Comparison of ENCODE assay signal across 39 cellular contexts in genomic region chr20:38018385-38018784, GRCh38.
"Had no signal": no experiment of that assay in that cellular context is flagged by ENCODE, and none has a peak within 500 bp of the region (broad histone marks: within the 10 kb centered on the region; RNA-seq: fewer than 3 reads in every experiment).

No MANE protein-coding gene starts in this region.

- H3K27me3 ChIP-seq: adrenal gland, ascending aorta, body of pancreas, brain microvascular endothelial cell, breast epithelium, cardiac muscle cell had no signal

- H3K4me3 ChIP-seq: adrenal gland, ascending aorta, body of pancreas, breast epithelium, cardiac muscle cell had no signal

- DNase-seq: activated effector memory CD4-positive, alpha-beta T cell treated with anti-CD3 and anti-CD28 coated beads, Interleukin-2, amount 50 U/mL, for 16 hours; activated effector memory CD4-positive, alpha-beta T cell treated with Interleukin-2 at 50 U/mL for 16 hours; activated gamma-delta T cell; activated gamma-delta T cell treated with Interleukin-2 at 50 U/mL for 16 hours; activated naive CD4-positive, alpha-beta T cell; activated naive CD4-positive, alpha-beta T cell treated with anti-CD3 and anti-CD28 coated beads for 36 hours; activated naive CD4-positive, alpha-beta T cell treated with anti-CD3 and anti-CD28 coated beads, Interleukin-2, amount 10 ng/mL, durations not matched to agents 7 days and 5 days; activated naive CD4-positive, alpha-beta T cell treated with anti-CD3 and anti-CD28 coated beads, Interleukin-2, amount 50 U/mL, for 16 hours; activated naive CD4-positive, alpha-beta T cell treated with Interleukin-2 at 50 U/mL for 16 hours; activated naive CD8-positive, alpha-beta T cell treated with anti-CD3 and anti-CD28 coated beads for 36 hours; activated naive CD8-positive, alpha-beta T cell treated with anti-CD3 and anti-CD28 coated beads, Interleukin-2, amount 10 ng/mL, durations not matched to agents 7 days and 5 days; activated naive CD8-positive, alpha-beta T cell treated with anti-CD3 and anti-CD28 coated beads, Interleukin-2, amount 50 U/mL, for 24 hours; activated T-cell treated with anti-CD3 and anti-CD28 coated beads, Interleukin-2, amount 50 U/mL, for 24 hours; activated T-cell treated with anti-CD3 and anti-CD28 coated beads, Interleukin-2, amount 50 U/mL, for 4 hours; activated T-cell treated with anti-CD3 and anti-CD28 coated beads, Interleukin-2, amount 50 U/mL, for 48 hours; activated T-cell treated with anti-CD3 and anti-CD28 coated beads, Interleukin-2, amount 50 U/mL, for 72 hours; adrenal gland; amniotic stem cell; amygdala; anterior cingulate cortex; aorta; body of pancreas; brain microvascular endothelial cell; caudate nucleus; central memory CD4-positive, alpha-beta T cell; cerebellar nuclear complex had no signal

- H3K27ac ChIP-seq: adrenal gland, ascending aorta, body of pancreas, brain microvascular endothelial cell, breast epithelium, cardiac muscle cell had no signal

- H3K27ac Mint-ChIP-seq: activated naive CD4-positive, alpha-beta T cell treated with anti-CD3 and anti-CD28 coated beads for 36 hours; activated naive CD4-positive, alpha-beta T cell treated with anti-CD3 and anti-CD28 coated beads, Interleukin-2, amount 10 ng/mL, durations not matched to agents 7 days and 5 days; activated naive CD4-positive, alpha-beta T cell treated with anti-CD3 and anti-CD28 coated beads, Interleukin-2, amount 50 U/mL, for 72 hours; activated naive CD8-positive, alpha-beta T cell; activated naive CD8-positive, alpha-beta T cell treated with anti-CD3 and anti-CD28 coated beads for 36 hours; activated naive CD8-positive, alpha-beta T cell treated with anti-CD3 and anti-CD28 coated beads, Interleukin-2, amount 10 ng/mL, durations not matched to agents 7 days and 5 days; activated naive CD8-positive, alpha-beta T cell treated with anti-CD3 and anti-CD28 coated beads, Interleukin-2, amount 50 U/mL, for 24 hours; activated T-cell treated with anti-CD3 and anti-CD28 coated beads, Interleukin-2, amount 50 U/mL, for 24 hours; activated T-cell treated with anti-CD3 and anti-CD28 coated beads, Interleukin-2, amount 50 U/mL, for 72 hours; activated T-helper 1 cell treated with anti-CD3 and anti-CD28 coated beads, Interleukin-12 subunit alpha, Interleukin-12 subunit beta, Interleukin-2, Interleukin-4 antibody, amounts not matched to agents 30 ng/mL and 10 ng/mL and 1 ng/mL, durations not matched to agents 14 hours and 24 hours and 36 hours; activated T-helper 17 cell treated with anti-CD3 and anti-CD28 coated beads, Interleukin-2, amount 50 U/mL, for 72 hours; activated T-helper 2 cell treated with anti-CD3 and anti-CD28 coated beads, Interferon-gamma antibody, Interleukin-2, Interleukin-4, amounts not matched to agents 10 μg/mL and 5 μg/mL and 100 μg/mL, durations not matched to agents 14 hours and 24 hours and 36 hours; brain had no signal

- H3K27me3 Mint-ChIP-seq: activated naive CD4-positive, alpha-beta T cell treated with anti-CD3 and anti-CD28 coated beads, Interleukin-2, amount 10 ng/mL, durations not matched to agents 7 days and 5 days; activated naive CD4-positive, alpha-beta T cell treated with anti-CD3 and anti-CD28 coated beads, Interleukin-2, amount 50 U/mL, for 24 hours; activated naive CD8-positive, alpha-beta T cell; activated naive CD8-positive, alpha-beta T cell treated with anti-CD3 and anti-CD28 coated beads for 36 hours; activated naive CD8-positive, alpha-beta T cell treated with anti-CD3 and anti-CD28 coated beads, Interleukin-2, amount 10 ng/mL, durations not matched to agents 7 days and 5 days; activated naive CD8-positive, alpha-beta T cell treated with anti-CD3 and anti-CD28 coated beads, Interleukin-2, amount 50 U/mL, for 24 hours; activated T-cell treated with anti-CD3 and anti-CD28 coated beads, Interleukin-2, amount 50 U/mL, for 24 hours; activated T-helper 17 cell treated with anti-CD3 and anti-CD28 coated beads, Interleukin-2, amount 50 U/mL, for 72 hours; brain; central memory CD8-positive, alpha-beta T cell had no signal

- H3K4me3 Mint-ChIP-seq: activated naive CD4-positive, alpha-beta T cell treated with anti-CD3 and anti-CD28 coated beads for 36 hours; activated naive CD4-positive, alpha-beta T cell treated with anti-CD3 and anti-CD28 coated beads, Interleukin-2, amount 10 ng/mL, durations not matched to agents 7 days and 5 days; activated naive CD4-positive, alpha-beta T cell treated with anti-CD3 and anti-CD28 coated beads, Interleukin-2, amount 50 U/mL, for 24 hours; activated naive CD8-positive, alpha-beta T cell; activated naive CD8-positive, alpha-beta T cell treated with anti-CD3 and anti-CD28 coated beads for 36 hours; activated naive CD8-positive, alpha-beta T cell treated with anti-CD3 and anti-CD28 coated beads, Interleukin-2, amount 10 ng/mL, durations not matched to agents 7 days and 5 days; activated naive CD8-positive, alpha-beta T cell treated with anti-CD3 and anti-CD28 coated beads, Interleukin-2, amount 50 U/mL, for 24 hours; activated T-cell treated with anti-CD3 and anti-CD28 coated beads, Interleukin-2, amount 50 U/mL, for 24 hours; activated T-cell treated with anti-CD3 and anti-CD28 coated beads, Interleukin-2, amount 50 U/mL, for 4 hours; activated T-cell treated with anti-CD3 and anti-CD28 coated beads, Interleukin-2, amount 50 U/mL, for 72 hours; activated T-helper 1 cell treated with anti-CD3 and anti-CD28 coated beads, Interleukin-12 subunit alpha, Interleukin-12 subunit beta, Interleukin-2, Interleukin-4 antibody, amounts not matched to agents 30 ng/mL and 10 ng/mL and 1 ng/mL, durations not matched to agents 14 hours and 24 hours and 36 hours; activated T-helper 17 cell treated with anti-CD3 and anti-CD28 coated beads, Interleukin-2, amount 50 U/mL, for 72 hours; brain; central memory CD8-positive, alpha-beta T cell had no signal

- FAIRE-seq: astrocyte, bronchial epithelial cell had no signal

- H3K36me3 ChIP-seq: cardiac muscle cell had no signal

- H3K4me1 ChIP-seq: ascending aorta, breast epithelium had no signal

- H3K9me3 ChIP-seq: body of pancreas had no signal

- H3K4me1 Mint-ChIP-seq: activated naive CD4-positive, alpha-beta T cell treated with anti-CD3 and anti-CD28 coated beads, Interleukin-2, amount 10 ng/mL, durations not matched to agents 7 days and 5 days had no signal
